18 cellular contexts compared by ENCODE assay signal in the genomic region with DNA sequence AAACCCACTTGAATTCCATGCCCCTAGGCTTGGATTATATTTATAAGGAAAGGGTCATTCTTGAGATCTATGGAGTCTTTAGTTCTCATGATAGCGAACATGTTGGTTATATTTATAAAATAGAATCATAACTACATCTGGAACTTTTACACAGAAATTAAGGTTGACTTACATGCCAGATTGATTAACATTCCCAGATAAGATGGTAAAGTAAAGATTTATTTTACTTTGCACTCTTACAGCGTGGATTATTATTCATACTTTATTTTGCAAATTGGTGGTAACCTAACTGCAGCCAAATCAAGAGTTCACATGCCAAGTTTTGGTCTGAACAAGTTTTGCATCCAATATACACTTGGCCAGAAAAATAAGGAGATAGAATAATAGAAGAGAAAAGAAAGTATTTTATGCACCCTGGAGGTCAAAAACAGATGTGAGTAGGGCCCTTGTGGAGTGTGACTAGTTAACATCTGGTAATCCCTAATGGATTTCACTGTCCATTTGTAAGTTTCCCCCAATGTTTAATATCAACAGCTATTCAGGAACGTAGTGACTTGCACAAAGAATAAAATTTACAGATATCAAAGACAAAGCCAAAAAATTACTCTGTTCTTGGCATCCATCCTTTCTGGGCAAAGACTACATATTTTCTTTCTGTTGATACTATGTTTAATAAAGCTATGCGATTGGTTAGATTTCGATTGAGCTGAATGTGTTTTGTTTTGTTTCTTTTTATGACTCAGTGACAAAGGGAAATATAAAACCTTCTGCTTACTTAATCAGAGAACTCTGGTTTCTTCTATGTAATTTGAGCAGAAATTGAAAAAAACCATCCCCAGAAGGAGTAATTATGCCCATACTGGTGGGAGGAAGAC. TPM values are rescaled to one million over a fixed set of nuclear protein-coding genes. Genes with fewer than 3 reads are reported as not detected.
A peak's percentile ranks its signal among the peaks of the same experiment; 100 is the strongest.
DNase-seq lines count a peak whose midpoint lies in the region; ATAC-seq, FAIRE-seq and TF ChIP-seq lines count a peak whose summit lies in the region.
"Had no signal": no experiment of that assay in that cellular context is flagged by ENCODE, and none has a peak within 500 bp of the region (broad histone marks: within the 10 kb centered on the region; RNA-seq: fewer than 3 reads in every experiment).

No MANE protein-coding gene starts in this region.

- no peaks in the 10 kb centered on the region for H4K20me1 ChIP-seq in osteoblast (ENCODE audit: insufficient read depth, low read length)

- peak; percentile 92 for DNase-seq in AG10803 (ENCODE audit: low read depth)
- peak; percentile 83 for DNase-seq in M059J (ENCODE audit: low read depth)
- peak; percentile 90 for DNase-seq in dedifferentiated amniotic fluid mesenchymal stem cell (ENCODE audit: extremely low spot score)
- peak; percentile 15 for DNase-seq in osteoblast (ENCODE audit: insufficient read length, low spot score, missing footprints)
- no peak for DNase-seq in effector memory CD8-positive, alpha-beta T cell
- DNase-seq in cerebellum (ENCODE audit: low spot score), result no peak
- no peak for DNase-seq in RCC 7860 (ENCODE audit: low spot score)
- DNase-seq: activated CD4-positive, alpha-beta memory T cell treated with anti-CD3 and anti-CD28 coated beads for 36 hours; activated effector memory CD4-positive, alpha-beta T cell treated with Interleukin-2 at 50 U/mL for 16 hours; C1 segment of cervical spinal cord; midbrain; NCI-H524; stimulated activated CD4-positive, alpha-beta T cell treated with anti-CD3 and anti-CD28 coated beads, Interleukin-1b, Interleukin-23, amount 100 ng/mL, for 48 hours had no signal

- H3K4me1 Mint-ChIP-seq in effector memory CD8-positive, alpha-beta T cell (ENCODE audit: low read depth in 2 of 2), result no peaks in the 10 kb centered on the region
- H3K4me1 Mint-ChIP-seq: central memory CD8-positive, alpha-beta T cell had no signal

- H3K4me3 ChIP-seq in AG10803 (ENCODE audit: low read length) (no peak overlapping the region), osteoblast (ENCODE audit: insufficient read depth, low read length) (no peak overlapping the region)
- H3K4me3 ChIP-seq: GM23338 had no signal

- TF ChIP-seq CTCF in AG10803 (conservative IDR thresholded peaks at IDR 0.05; ENCODE audit: low read length) (no peak), osteoblast (IDR thresholded peaks at IDR 0.05; ENCODE audit: extremely low read depth, low read depth, low read length) (no peak)

- H3K36me3 ChIP-seq in osteoblast (ENCODE audit: insufficient read depth, low read length), result no peaks in the 10 kb centered on the region

- peaks cover 0 to 1% of the 10 kb centered on the region in 2 donors for H3K9me3 Mint-ChIP-seq in effector memory CD8-positive, alpha-beta T cell
- H3K9me3 Mint-ChIP-seq: activated CD4-positive, alpha-beta memory T cell treated with anti-CD3 and anti-CD28 coated beads for 36 hours had no signal

- H3K36me3 Mint-ChIP-seq in effector memory CD8-positive, alpha-beta T cell (ENCODE audit: insufficient read depth), result peaks cover 4% of the 10 kb centered on the region
- H3K36me3 Mint-ChIP-seq: activated CD4-positive, alpha-beta memory T cell treated with anti-CD3 and anti-CD28 coated beads for 36 hours had no signal

- no peaks in the 10 kb centered on the region for H3K79me2 ChIP-seq in osteoblast (ENCODE audit: insufficient read depth, low read length)

- peak overlapping the region; percentile 79 for H3K27ac ChIP-seq in osteoblast (ENCODE audit: low read depth, low read length)

- H2AFZ ChIP-seq in osteoblast (ENCODE audit: low read length), result no peak overlapping the region
- H2AFZ ChIP-seq: GM23338 had no signal

- H3K4me1 ChIP-seq in osteoblast (ENCODE audit: insufficient read depth, low read length), result peaks cover 32% of the 10 kb centered on the region

- H3K27ac Mint-ChIP-seq in effector memory CD8-positive, alpha-beta T cell, result no peak overlapping the region
- H3K27ac Mint-ChIP-seq: activated CD4-positive, alpha-beta memory T cell treated with anti-CD3 and anti-CD28 coated beads for 36 hours; GM23338 had no signal

- H3K9me3 ChIP-seq in osteoblast (ENCODE audit: low read depth, low read length), result no peaks in the 10 kb centered on the region

- no peak for ATAC-seq in HG02678 (IDR thresholded peaks at IDR 0.05; ENCODE audit: unreplicated experiment)
- ATAC-seq in effector memory CD8-positive, alpha-beta T cell (replicated peaks), result no peak
- ATAC-seq: esophagus mucosa, GM23338 had no signal

- peak overlapping the region; percentile 42 for H3K4me2 ChIP-seq in osteoblast (ENCODE audit: insufficient read depth, low read length)
- H3K4me2 ChIP-seq: GM23338 had no signal

- no peak overlapping the region for H3K4me3 Mint-ChIP-seq in effector memory CD8-positive, alpha-beta T cell
- H3K4me3 Mint-ChIP-seq: activated CD4-positive, alpha-beta memory T cell treated with anti-CD3 and anti-CD28 coated beads for 36 hours; central memory CD8-positive, alpha-beta T cell; GM23338 had no signal

- no peak for FAIRE-seq in RCC 7860 (lab: Jason Lieb, UNC)

- H3K27me3 ChIP-seq in osteoblast (ENCODE audit: insufficient read depth, low read length), result no peaks in the 10 kb centered on the region

- peaks cover 0 to 15% of the 10 kb centered on the region in 2 donors for H3K27me3 Mint-ChIP-seq in effector memory CD8-positive, alpha-beta T cell

RNA-seq across cellular contexts. Expression of gene TMEM26, which starts 10.1 kb away (rescaled TPM):
- 4.5 and 5.7 TPM in 2 replicates for total RNA-seq in M059J (2014; rRNA removed; shearing (Covaris generic))
- 6.5 and 10.3 TPM in 2 replicates for total RNA-seq in osteoblast
- total RNA-seq in cerebellum, result 2.4 TPM
- total RNA-seq: activated CD4-positive, alpha-beta memory T cell treated with anti-CD3 and anti-CD28 coated beads for 36 hours; Daoy had no signal

Comparison
In these comparisons a context has a peak if more than half of its experiments do, and no peak if none do; other contexts are left out.
1. DNase-seq: peak in AG10803 (single experiment), M059J (single experiment), dedifferentiated amniotic fluid mesenchymal stem cell (single experiment) and osteoblast (single experiment); none in effector memory CD8-positive, alpha-beta T cell (0 of 3), cerebellum (single experiment) and RCC 7860 (single experiment).